8 cellular contexts compared by ENCODE assay signal in genomic region chr1:201703646-201704438, GRCh38.
DNase-seq lines count a peak whose midpoint lies in the region; ATAC-seq and TF ChIP-seq lines count a peak whose summit lies in the region.

No MANE protein-coding gene starts in this region.

- H3K27ac ChIP-seq in RWPE1 (peak overlapping the region; percentile 90), foreskin keratinocyte (no peak overlapping the region), subcutaneous abdominal adipose tissue (ENCODE audit: low read depth, low read length) (peak overlapping the region; percentile 85)

- POLR2A ChIA-PET in RWPE1 (lab: Yijun Ruan, JAX; ENCODE audit: low non-redundant PET): no interaction called here

- H3K27me3 ChIP-seq in foreskin keratinocyte: no peaks in the 10 kb centered on the region
- no peaks in the 10 kb centered on the region for H3K27me3 ChIP-seq in subcutaneous abdominal adipose tissue (ENCODE audit: control insufficient read depth in 5 of 5, insufficient read depth in 4 of 5, low read length in 5 of 5)

- peak overlapping the region in 3 of 5 donors; percentile 22 to 45 (median 28) for H3K4me3 ChIP-seq in subcutaneous abdominal adipose tissue (ENCODE audit: low read depth in 1 of 5, low read length in 5 of 5)

- TF ChIP-seq CTCF in GM13976 (IDR thresholded peaks at IDR 0.05; ENCODE audit: borderline replicate concordance, control extremely low read depth, extremely low read depth, insufficient read depth, missing control alignments) (peak; percentile 92), RWPE1 (conservative IDR thresholded peaks at IDR 0.05; ENCODE audit: low read depth) (peak; percentile 96), foreskin keratinocyte (conservative IDR thresholded peaks at IDR 0.05) (peak; percentile 98)

- DNase-seq in GM13976 (ENCODE audit: low spot score) (peak; percentile 88), LoVo (ENCODE audit: low spot score) (peak; percentile 70), RWPE1 (ENCODE audit: low spot score) (peak; percentile 91), foreskin keratinocyte (peak in 1 of 2 donors; percentile 45), nucleus accumbens (lab: John Stamatoyannopoulos, UW) (peak in 52 of 56 donors; percentile 18 to 90 (median 68))
- peak; percentile 25 for DNase-seq in activated gamma-delta T cell treated with anti-CD3 and anti-CD28 coated beads, Interleukin-2, amount 50 U/mL, for 16 hours (ENCODE audit: low read depth)

- in situ Hi-C loops in GM13976 (cut with MboI; ENCODE audit: low sequenced_read_pairs, unreplicated experiment): no loop called here

- H3K9me3 ChIP-seq in subcutaneous abdominal adipose tissue (ENCODE audit: control insufficient read depth in 5 of 5, low read length in 5 of 5): peaks cover 0 to 3% (median 0%) of the 10 kb centered on the region in 5 donors

- peaks cover 0 to 3% (median 0%) of the 10 kb centered on the region in 5 donors for H3K36me3 ChIP-seq in subcutaneous abdominal adipose tissue (ENCODE audit: control insufficient read depth in 5 of 5, insufficient read depth in 5 of 5, low read length in 5 of 5)

- H3K9ac ChIP-seq in subcutaneous abdominal adipose tissue (ENCODE audit: low read length in 5 of 5): peak overlapping the region in 4 of 5 donors; percentile 26 to 53 (median 37)

- CTCF ChIA-PET in RWPE1 (lab: Yijun Ruan, JAX): interaction anchor here (0.6 to 13.5 kb wide), 23 partner anchors 9 to 450 kb away, joined by 3 to 351 read pairs (median 4); no protein-coding TSS in a partner anchor

- no peaks in the 10 kb centered on the region for H3K4me1 ChIP-seq in foreskin keratinocyte
- H3K4me1 ChIP-seq in subcutaneous abdominal adipose tissue (ENCODE audit: control insufficient read depth in 5 of 5, insufficient read depth in 5 of 5, low read length in 5 of 5): peaks cover 10 to 41% (median 36%) of the 10 kb centered on the region in 5 donors

- ATAC-seq in foreskin keratinocyte: peak; percentile 81
- ATAC-seq in HG02623 (IDR thresholded peaks at IDR 0.05; ENCODE audit: unreplicated experiment): no peak
